In the genomic region with DNA sequence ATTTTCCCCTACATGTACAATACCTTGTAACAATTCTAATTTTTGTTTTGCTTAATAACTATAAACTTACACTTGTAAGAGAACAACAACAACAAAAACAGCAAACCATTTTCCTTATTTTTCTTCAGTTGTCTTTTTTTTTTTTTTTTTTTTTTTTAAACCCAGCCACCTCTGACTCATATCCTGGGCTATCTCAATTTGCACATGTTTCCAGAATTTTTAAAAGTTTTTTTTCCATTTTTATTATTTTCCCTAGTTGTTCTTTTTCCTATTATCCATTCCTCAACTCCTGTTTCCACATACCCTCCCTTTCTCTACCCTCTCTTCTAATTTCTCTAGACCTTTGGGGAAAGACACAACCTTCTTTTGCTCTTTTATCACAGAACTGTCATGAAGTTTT, we compare ENCODE assay signal across 24 cellular contexts.
DNase-seq lines count a peak whose midpoint lies in the region; ATAC-seq and TF ChIP-seq lines count a peak whose summit lies in the region.
"Had no signal": no experiment of that assay in that cellular context is flagged by ENCODE, and none has a peak within 500 bp of the region (broad histone marks: within the 10 kb centered on the region; RNA-seq: fewer than 3 reads in every experiment).

No MANE protein-coding gene starts in this region.

- H3K36me3 ChIP-seq in SJSA1 (no peaks in the 10 kb centered on the region), suprapubic skin (no peaks in the 10 kb centered on the region)
- H3K36me3 ChIP-seq: ascending aorta, esophagus squamous epithelium, SJCRH30 had no signal

- DNase-seq in EL (peak; percentile 9), SJSA1 (ENCODE audit: low read depth in 1 of 2, low spot score in 2 of 2) (no peak), fibroblast of the aortic adventitia (ENCODE audit: low read depth) (peak; percentile 31), suprapubic skin (ENCODE audit: low spot score in 2 of 2) (no peak), islet precursor cell (no peak)
- DNase-seq in activated naive CD4-positive, alpha-beta T cell treated with Interleukin-2 at 50 U/mL for 16 hours = no peak
- DNase-seq: activated CD4-positive, CD25-positive, alpha-beta regulatory T cell treated with anti-CD3 and anti-CD28 coated beads, Interleukin-2, amount 50 U/mL, for 72 hours; activated CD8-positive, alpha-beta T cell treated with anti-CD3 and anti-CD28 coated beads, Interleukin-2, amount 10 ng/mL, durations not matched to agents 7 days and 5 days; activated effector memory CD4-positive, alpha-beta T cell treated with Interleukin-2 at 50 U/mL for 16 hours; activated naive CD8-positive, alpha-beta T cell treated with anti-CD3 and anti-CD28 coated beads for 36 hours; caudate nucleus; CD4-positive, alpha-beta T cell; esophagus squamous epithelium; NCI-H1105 treated with DMSO at 0.1 percent for 48 hours; NCI-H1930; NCI-H526 treated with DMSO at 0.1 percent for 48 hours; right cardiac atrium; SJCRH30; stimulated activated CD4-positive, alpha-beta T cell treated with anti-CD3 and anti-CD28 coated beads, Interleukin-2, amount 100 ng/mL, for 48 hours; T-helper 1 cell; trophoblast cell had no signal

- H3K9me3 ChIP-seq in SJSA1 (replicated peaks) = no peaks in the 10 kb centered on the region
- H3K9me3 ChIP-seq in suprapubic skin = no peaks in the 10 kb centered on the region
- H3K9me3 ChIP-seq: ascending aorta, esophagus squamous epithelium, SJCRH30 had no signal

- no peak for TF ChIP-seq EP300 in suprapubic skin (IDR thresholded peaks at IDR 0.05)

- no peak for TF ChIP-seq POLR2A in suprapubic skin (IDR thresholded peaks at IDR 0.05)

- H3K4me3 ChIP-seq in SJSA1 = no peak overlapping the region
- H3K4me3 ChIP-seq in fibroblast of the aortic adventitia (ENCODE audit: low read depth, low read length) = no peak overlapping the region
- H3K4me3 ChIP-seq in suprapubic skin = no peak overlapping the region
- H3K4me3 ChIP-seq: ascending aorta, esophagus squamous epithelium, GM23338, SJCRH30 had no signal

- H3K27ac ChIP-seq in SJSA1 (peak overlapping the region; percentile 37; the same call in 1 of the 2 replicates), suprapubic skin (peak overlapping the region; percentile 69)
- H3K27ac ChIP-seq: ascending aorta, esophagus squamous epithelium, SJCRH30 had no signal

- H3K4me1 ChIP-seq in SJSA1 (replicated peaks) (peaks cover 8% of the 10 kb centered on the region), suprapubic skin (peaks cover 19% of the 10 kb centered on the region)
- H3K4me1 ChIP-seq: esophagus squamous epithelium, SJCRH30 had no signal

- ATAC-seq in HG02642 (IDR thresholded peaks at IDR 0.05; ENCODE audit: poor library complexity, unreplicated experiment) = no peak
- ATAC-seq: activated CD8-positive, alpha-beta T cell treated with anti-CD3 and anti-CD28 coated beads, Interleukin-2, amount 10 ng/mL, durations not matched to agents 7 days and 5 days; GM23338; right cardiac atrium had no signal

- H3K27me3 ChIP-seq in SJSA1 (replicated peaks) (no peaks in the 10 kb centered on the region), suprapubic skin (no peaks in the 10 kb centered on the region)
- H3K27me3 ChIP-seq: ascending aorta, esophagus squamous epithelium, SJCRH30 had no signal

- TF ChIP-seq CTCF in fibroblast of the aortic adventitia (IDR thresholded peaks at IDR 0.05; ENCODE audit: insufficient read depth, low read length) = no peak
- TF ChIP-seq CTCF in suprapubic skin (IDR thresholded peaks at IDR 0.05) = no peak

Comparison
In these comparisons a context has a peak if more than half of its experiments do, and no peak if none do; other contexts are left out.
1. DNase-seq: peak in EL (single experiment) and fibroblast of the aortic adventitia (single experiment); none in SJSA1 (0 of 2), suprapubic skin (0 of 2), islet precursor cell (single experiment) and activated naive CD4-positive, alpha-beta T cell treated with Interleukin-2 at 50 U/mL for 16 hours (single experiment).